In the genomic region with DNA sequence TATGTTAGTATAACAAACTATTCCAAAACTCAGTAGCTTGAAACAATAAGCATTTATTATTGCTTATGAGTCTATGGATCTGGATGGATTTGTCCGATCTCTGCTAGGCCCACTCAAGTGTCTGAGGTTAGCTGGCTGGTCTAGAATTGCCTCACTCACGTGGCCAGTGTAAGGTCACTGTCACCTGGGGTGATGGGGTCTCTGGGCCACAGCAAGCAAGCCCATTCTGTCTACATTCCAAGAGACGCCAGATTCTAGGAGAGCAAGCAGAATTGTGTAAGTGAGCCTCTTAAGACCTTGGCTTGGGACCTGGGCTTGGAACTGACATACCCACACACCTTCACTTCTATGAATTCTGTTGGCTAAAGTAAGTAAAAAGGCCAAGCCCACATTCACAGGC, we compare ENCODE assay signal across 13 cellular contexts.
DNase-seq lines count a peak whose midpoint lies in the region; TF ChIP-seq lines count a peak whose summit lies in the region.
"Had no signal": no experiment of that assay in that cellular context is flagged by ENCODE, and none has a peak within 500 bp of the region (broad histone marks: within the 10 kb centered on the region; RNA-seq: fewer than 3 reads in every experiment).

No MANE protein-coding gene starts in this region.

- H3K27me3 Mint-ChIP-seq in endothelial cell (ENCODE audit: unreplicated experiment) = peaks cover 10% of the 10 kb centered on the region
- H3K27me3 Mint-ChIP-seq in nephron (ENCODE audit: low read depth) = peaks cover 6% of the 10 kb centered on the region
- H3K27me3 Mint-ChIP-seq in type B pancreatic cell = no peaks in the 10 kb centered on the region
- H3K27me3 Mint-ChIP-seq: CD4-positive, alpha-beta T cell had no signal

- CTCF ChIA-PET in RWPE1 (lab: Yijun Ruan, JAX) = no interaction called here

- H3K36me3 Mint-ChIP-seq in endothelial cell (ENCODE audit: low read depth, unreplicated experiment) (peaks cover 20% of the 10 kb centered on the region), nephron (ENCODE audit: low read depth) (peaks cover 27% of the 10 kb centered on the region), type B pancreatic cell (peaks cover 14% of the 10 kb centered on the region)

- DNase-seq in RWPE1 (ENCODE audit: low spot score) (no peak), endothelial cell (ENCODE audit: low spot score) (no peak), type B pancreatic cell (ENCODE audit: extremely low spot score, unreplicated experiment) (no peak), globus pallidus (ENCODE audit: low spot score) (no peak), activated gamma-delta T cell (lab: John Stamatoyannopoulos, UW) (no peak)
- no peak for DNase-seq in activated effector memory CD4-positive, alpha-beta T cell treated with anti-CD3 and anti-CD28 coated beads, Interleukin-2, amount 50 U/mL, for 16 hours
- DNase-seq: C1 segment of cervical spinal cord; CD4-positive, alpha-beta T cell; DMS79; H7 had no signal

- POLR2A ChIA-PET in RWPE1 (lab: Yijun Ruan, JAX; ENCODE audit: low non-redundant PET) = no interaction called here

- TF ChIP-seq CTCF in RWPE1 (conservative IDR thresholded peaks at IDR 0.05; ENCODE audit: low read depth) (no peak), endothelial cell (IDR thresholded peaks at IDR 0.05; ENCODE audit: unreplicated experiment) (no peak), nephron (IDR thresholded peaks at IDR 0.05; ENCODE audit: unreplicated experiment in 3 of 3) (no peak), type B pancreatic cell (conservative IDR thresholded peaks at IDR 0.05) (no peak)

- H3K27ac ChIP-seq in RWPE1 = peak overlapping the region; percentile 39; the same call in 1 of the 2 replicates

- H3K4me1 Mint-ChIP-seq in endothelial cell (ENCODE audit: unreplicated experiment) (peaks cover 70% of the 10 kb centered on the region), nephron (peaks cover 17% of the 10 kb centered on the region), type B pancreatic cell (ENCODE audit: unreplicated experiment) (peaks cover 52% of the 10 kb centered on the region)
- H3K4me1 Mint-ChIP-seq: B cell had no signal

- H3K4me3 Mint-ChIP-seq in endothelial cell (ENCODE audit: unreplicated experiment) (peak overlapping the region; percentile 48), nephron (peak overlapping the region in 2 of 3 experiments; percentile 41 to 44), type B pancreatic cell (no peak overlapping the region)
- H3K4me3 Mint-ChIP-seq: B cell; CD4-positive, alpha-beta T cell; GM23338 had no signal

- H3K9me3 Mint-ChIP-seq in endothelial cell (ENCODE audit: unreplicated experiment) (no peaks in the 10 kb centered on the region), nephron (peaks cover 2% of the 10 kb centered on the region), type B pancreatic cell (peaks cover 5% of the 10 kb centered on the region)
- H3K9me3 Mint-ChIP-seq: CD4-positive, alpha-beta T cell had no signal

- no peak overlapping the region for H3K27ac Mint-ChIP-seq in endothelial cell (ENCODE audit: unreplicated experiment)
- H3K27ac Mint-ChIP-seq in nephron = peak overlapping the region; percentile 26 to 67 (median 41)
- peak overlapping the region; percentile 74 for H3K27ac Mint-ChIP-seq in type B pancreatic cell
- H3K27ac Mint-ChIP-seq: B cell; CD4-positive, alpha-beta T cell; GM23338 had no signal
